In the genomic region with DNA sequence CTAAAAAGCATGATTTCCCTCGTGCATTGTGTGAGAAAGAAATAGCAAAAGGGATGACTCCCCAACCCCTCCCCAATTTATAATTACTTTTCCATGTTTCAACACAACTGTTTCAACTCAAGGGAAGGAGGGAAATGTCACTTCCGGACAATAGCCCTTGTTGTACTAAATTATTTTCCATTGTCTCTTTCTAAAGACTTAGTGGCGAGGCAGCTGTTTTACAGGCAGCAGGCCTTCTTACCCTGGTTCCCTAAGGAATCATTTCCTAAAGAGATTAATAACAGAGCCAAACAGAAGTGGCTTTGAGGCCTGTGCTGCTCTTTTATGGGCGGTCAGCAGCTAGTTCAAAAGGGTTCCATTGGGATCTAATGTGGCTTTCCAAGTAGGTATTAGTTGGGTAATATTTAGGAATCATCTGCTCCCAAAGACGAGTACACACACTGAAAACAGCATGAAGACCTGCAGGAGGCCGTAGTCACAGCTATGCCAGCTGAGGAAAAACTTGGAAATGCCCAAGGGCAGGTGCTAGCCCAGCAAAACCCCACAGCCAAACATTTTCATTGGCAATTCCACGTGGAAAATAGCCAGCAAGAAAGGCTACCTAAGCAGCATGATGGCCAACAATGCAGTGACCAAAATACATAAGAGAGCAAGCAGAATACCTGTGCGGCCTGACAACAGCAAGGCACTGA, we compare ENCODE assay signal across 13 cellular contexts. TPM values are rescaled to one million over a fixed set of nuclear protein-coding genes. Genes with fewer than 3 reads are reported as not detected.
DNase-seq lines count a peak whose midpoint lies in the region; TF ChIP-seq lines count a peak whose summit lies in the region.
"Had no signal": no experiment of that assay in that cellular context is flagged by ENCODE, and none has a peak within 500 bp of the region (broad histone marks: within the 10 kb centered on the region; RNA-seq: fewer than 3 reads in every experiment).

No MANE protein-coding gene starts in this region.

- H4K8ac ChIP-seq in neuronal stem cell (ENCODE audit: low read depth, low read length), result no peak overlapping the region

- H2BK120ac ChIP-seq in neuronal stem cell (ENCODE audit: low read depth, low read length), result no peak overlapping the region

- H3K27me3 ChIP-seq in endodermal cell (ENCODE audit: control insufficient read depth, insufficient read depth, low read length, poor library complexity, severe bottlenecking) (no peaks in the 10 kb centered on the region), neuronal stem cell (ENCODE audit: control insufficient read depth in 3 of 3, insufficient read depth in 3 of 3, low read depth in 1 of 3, low read length in 3 of 3) (no peaks in the 10 kb centered on the region)
- H3K27me3 ChIP-seq: BLaER1 treated with 17β-estradiol and CSF1 and Interleukin-3, amounts not matched to agents 10 nM and 100 nM had no signal

- H3K4me3 Mint-ChIP-seq in endodermal cell, result no peak overlapping the region
- no peak overlapping the region for H3K4me3 Mint-ChIP-seq in activated CD4-positive, alpha-beta memory T cell treated with anti-CD3 and anti-CD28 coated beads for 36 hours
- H3K4me3 Mint-ChIP-seq: mesothelial cell of epicardium had no signal

- WGBS in endodermal cell (ENCODE audit: insufficient coverage in 1 of 2, insufficient read length in 1 of 2), 2 experiments, result 83 to 89% methylated on average over 4 to 8 of the region's 8 CpGs
- no CpG with 5 or more reads among the region's 8 CpGs for WGBS in neuronal stem cell (ENCODE audit: extremely low coverage in 2 of 2, insufficient read length in 2 of 2, insufficient replicate concordance in 1 of 2), 2 donors

- H2BK12ac ChIP-seq in neuronal stem cell (ENCODE audit: low read length), result no peak overlapping the region

- H3K27me3 Mint-ChIP-seq in endodermal cell (ENCODE audit: insufficient read depth), result no peaks in the 10 kb centered on the region
- H3K27me3 Mint-ChIP-seq in activated CD4-positive, alpha-beta memory T cell treated with anti-CD3 and anti-CD28 coated beads for 36 hours, result peaks cover 22% of the 10 kb centered on the region

- H3K36me3 ChIP-seq in endodermal cell (ENCODE audit: control insufficient read depth, insufficient read depth, low read length) (no peaks in the 10 kb centered on the region), neuronal stem cell (replicated peaks in 1 of 2; ENCODE audit: control insufficient read depth in 2 of 2, insufficient read depth in 2 of 2, low read length in 2 of 2) (no peaks in the 10 kb centered on the region)

- no peaks in the 10 kb centered on the region for H3K9me3 Mint-ChIP-seq in endodermal cell
- no peaks in the 10 kb centered on the region for H3K9me3 Mint-ChIP-seq in activated CD4-positive, alpha-beta memory T cell treated with anti-CD3 and anti-CD28 coated beads for 36 hours
- H3K9me3 Mint-ChIP-seq: activated T-helper 2 cell treated with anti-CD3 and anti-CD28 coated beads, Interferon-gamma antibody, Interleukin-2, Interleukin-4, amounts not matched to agents 10 μg/mL and 5 μg/mL and 100 μg/mL, durations not matched to agents 14 hours and 24 hours and 36 hours; mesothelial cell of epicardium had no signal

- peak; percentile 93 for DNase-seq in G401 (ENCODE audit: low spot score)
- DNase-seq in NCI-H524 (lab: John Stamatoyannopoulos, UW), result peak; percentile 74 to 93
- DNase-seq in endodermal cell, result no peak
- DNase-seq in neuronal stem cell (ENCODE audit: low spot score), result no peak
- DNase-seq in effector CD4-positive, alpha-beta T cell, result no peak
- no peak for DNase-seq in activated CD4-positive, alpha-beta memory T cell treated with anti-CD3 and anti-CD28 coated beads for 36 hours
- DNase-seq in activated CD4-positive, alpha-beta T cell treated with anti-CD3 and anti-CD28 coated beads, Interleukin-2, amount 50 U/mL, for 1 hour, result no peak
- DNase-seq in NK-92 (lab: John Stamatoyannopoulos, UW; ENCODE audit: unreplicated experiment), result no peak
- DNase-seq: NCI-H1048 had no signal

- H3K27ac Mint-ChIP-seq in endodermal cell, result no peak overlapping the region
- no peak overlapping the region for H3K27ac Mint-ChIP-seq in activated CD4-positive, alpha-beta memory T cell treated with anti-CD3 and anti-CD28 coated beads for 36 hours
- H3K27ac Mint-ChIP-seq: activated T-helper 2 cell treated with anti-CD3 and anti-CD28 coated beads, Interferon-gamma antibody, Interleukin-2, Interleukin-4, amounts not matched to agents 10 μg/mL and 5 μg/mL and 100 μg/mL, durations not matched to agents 14 hours and 24 hours and 36 hours; mesothelial cell of epicardium had no signal

- peaks cover 8% of the 10 kb centered on the region for H3K9me3 ChIP-seq in endodermal cell (ENCODE audit: control insufficient read depth, low read length)
- peaks cover 0 to 5% of the 10 kb centered on the region in 2 donors for H3K9me3 ChIP-seq in neuronal stem cell (replicated peaks in 1 of 2; ENCODE audit: control insufficient read depth in 2 of 2, insufficient read depth in 1 of 2, low read depth in 1 of 2, low read length in 2 of 2)

- H2AK5ac ChIP-seq in neuronal stem cell (ENCODE audit: low read depth, low read length), result no peak overlapping the region

- no peak overlapping the region for H4K91ac ChIP-seq in neuronal stem cell (ENCODE audit: low read depth, low read length, poor library complexity)

- in situ Hi-C loops in G401 (cut with HindIII; ENCODE audit: low sequenced_read_pairs), result no loop called here

- H3K14ac ChIP-seq in neuronal stem cell (ENCODE audit: low read length), result no peak overlapping the region

- H2BK15ac ChIP-seq in neuronal stem cell (ENCODE audit: low read length), result no peak overlapping the region

- H3K36me3 Mint-ChIP-seq in endodermal cell (ENCODE audit: low read depth), result no peaks in the 10 kb centered on the region
- H3K36me3 Mint-ChIP-seq in activated CD4-positive, alpha-beta memory T cell treated with anti-CD3 and anti-CD28 coated beads for 36 hours, result no peaks in the 10 kb centered on the region

- no peak overlapping the region for H3K4ac ChIP-seq in neuronal stem cell (ENCODE audit: low read length)

- H3K4me3 ChIP-seq in endodermal cell (ENCODE audit: low read length), result no peak overlapping the region
- H3K4me3 ChIP-seq in neuronal stem cell (ENCODE audit: low read length in 2 of 2), result peak overlapping the region in 1 of 2 donors; percentile 25
- H3K4me3 ChIP-seq: BLaER1 treated with 17β-estradiol and CSF1 and Interleukin-3, amounts not matched to agents 10 nM and 100 nM had no signal

- POLR2A ChIA-PET in activated CD4-positive, alpha-beta memory T cell treated with anti-CD3 and anti-CD28 coated beads for 36 hours (lab: Charles Lee), result no interaction called here

- intact Hi-C loops in activated CD4-positive, alpha-beta memory T cell treated with anti-CD3 and anti-CD28 coated beads for 36 hours (cut with micrococcal nuclease), result no loop called here

- H3K27ac ChIP-seq in endodermal cell (ENCODE audit: low read depth, low read length) (peak overlapping the region; percentile 59), neuronal stem cell (replicated peaks; ENCODE audit: low read length) (no peak overlapping the region)
- H3K27ac ChIP-seq: BLaER1 treated with 17β-estradiol and CSF1 and Interleukin-3, amounts not matched to agents 10 nM and 100 nM; epithelial cell of prostate had no signal

- H3K9ac ChIP-seq in endodermal cell (ENCODE audit: extremely low read depth, low read length, poor library complexity, severe bottlenecking) (no peak overlapping the region), neuronal stem cell (ENCODE audit: low read depth, low read length, poor library complexity) (no peak overlapping the region)
- H3K9ac ChIP-seq: BLaER1 treated with 17β-estradiol and CSF1 and Interleukin-3, amounts not matched to agents 10 nM and 100 nM had no signal

- no peak overlapping the region for H2BK5ac ChIP-seq in neuronal stem cell (ENCODE audit: low read length)

- no peak overlapping the region for H3K4me2 ChIP-seq in neuronal stem cell (ENCODE audit: insufficient read depth, low read length, poor library complexity, severe bottlenecking)

- H3K18ac ChIP-seq in neuronal stem cell (ENCODE audit: low read length), result peak overlapping the region; percentile 23

- no peak overlapping the region for H3K23ac ChIP-seq in neuronal stem cell (ENCODE audit: low read depth, low read length, poor library complexity)

- CTCF ChIA-PET in activated CD4-positive, alpha-beta memory T cell treated with anti-CD3 and anti-CD28 coated beads for 36 hours (lab: Charles Lee), result interaction anchor here (1.2 kb wide), 1 partner anchor 33 kb away, joined by 3 read pairs; a partner anchor contains a TSS

- no peaks in the 10 kb centered on the region for H3K79me1 ChIP-seq in neuronal stem cell (ENCODE audit: low read depth, low read length)

- no peak for TF ChIP-seq CTCF in endodermal cell (conservative IDR thresholded peaks at IDR 0.05)

- peaks cover 11% of the 10 kb centered on the region for H3K4me1 Mint-ChIP-seq in endodermal cell
- H3K4me1 Mint-ChIP-seq in activated CD4-positive, alpha-beta memory T cell treated with anti-CD3 and anti-CD28 coated beads for 36 hours (ENCODE audit: low read depth), result no peaks in the 10 kb centered on the region

- no peak overlapping the region for H2AFZ ChIP-seq in neuronal stem cell (ENCODE audit: low read length)

- H3K4me1 ChIP-seq in endodermal cell (ENCODE audit: control insufficient read depth, insufficient read depth, low read length) (no peaks in the 10 kb centered on the region), neuronal stem cell (ENCODE audit: control insufficient read depth in 2 of 2, insufficient read depth in 1 of 2, low read depth in 1 of 2, low read length in 2 of 2) (peaks cover 0 to 8% of the 10 kb centered on the region in 2 donors)

RNA-seq across cellular contexts. Expression of a gene that starts 32.8 kb away (rescaled TPM):
- total RNA-seq in G401 (2014; rRNA removed; shearing (Covaris generic)), result 0.07 TPM in 1 of 2 replicates, not detected in the other
- 10 to 100 TPM; 11.2 to 15.3 TPM for total RNA-seq in endodermal cell
- 23.2 TPM for polyA plus RNA-seq in endodermal cell (2013, experiment 1 of 2)
- polyA plus RNA-seq in endodermal cell (2013, experiment 2 of 2), result 25.1 TPM
- 4.6 TPM for polyA plus RNA-seq in neuronal stem cell (2013, experiment 1 of 2)
- 4.5 TPM for polyA plus RNA-seq in neuronal stem cell (2013, experiment 2 of 2)
- total RNA-seq in activated CD4-positive, alpha-beta memory T cell treated with anti-CD3 and anti-CD28 coated beads for 36 hours, result 1 to 10 TPM in 1 of 2 experiments, under 1 TPM in 1; 0.36 to 1.1 TPM

RNA-seq across cellular contexts. Expression of a gene that starts 33.1 kb away (rescaled TPM):
- 20.7 and 53.1 TPM in 2 replicates for total RNA-seq in G401 (2014; rRNA removed; shearing (Covaris generic))
- total RNA-seq in endodermal cell, result 10 to 100 TPM; 20.3 to 20.4 TPM
- 34.4 TPM for polyA plus RNA-seq in endodermal cell (2013, experiment 1 of 2)
- 36.0 TPM for polyA plus RNA-seq in endodermal cell (2013, experiment 2 of 2)
- polyA plus RNA-seq in neuronal stem cell (2013, experiment 1 of 2), result 26.6 TPM
- 30.4 TPM for polyA plus RNA-seq in neuronal stem cell (2013, experiment 2 of 2)
- total RNA-seq in activated CD4-positive, alpha-beta memory T cell treated with anti-CD3 and anti-CD28 coated beads for 36 hours, result 10 to 100 TPM; 24.9 to 26.6 TPM

Comparison
In these comparisons a context has a peak if more than half of its experiments do, and no peak if none do; other contexts are left out.
1. DNase-seq: peak in G401 (single experiment) and NCI-H524 (2 of 2); none in endodermal cell (single experiment), neuronal stem cell (single experiment), effector CD4-positive, alpha-beta T cell (single experiment), activated CD4-positive, alpha-beta memory T cell treated with anti-CD3 and anti-CD28 coated beads for 36 hours (single experiment), activated CD4-positive, alpha-beta T cell treated with anti-CD3 and anti-CD28 coated beads, Interleukin-2, amount 50 U/mL, for 1 hour (single experiment) and NK-92 (single experiment).
2. RNA of a gene that starts 32.8 kb away (total RNA-seq): 11.2 to 15.3 TPM in endodermal cell; 0.36 to 1.1 TPM in activated CD4-positive, alpha-beta memory T cell treated with anti-CD3 and anti-CD28 coated beads for 36 hours and 0.07 TPM in G401; every median in the first group is over 4 times any median in the second.